Comparison of ENCODE assay signal across 13 cellular contexts in genomic region chr20:50654899-50655298, GRCh38. TPM values are rescaled to one million over a fixed set of nuclear protein-coding genes. Genes with fewer than 3 reads are reported as not detected.
DNase-seq lines count a peak whose midpoint lies in the region; FAIRE-seq and TF ChIP-seq lines count a peak whose summit lies in the region.
"Had no signal": no experiment of that assay in that cellular context is flagged by ENCODE, and none has a peak within 500 bp of the region (broad histone marks: within the 10 kb centered on the region; RNA-seq: fewer than 3 reads in every experiment).

No MANE protein-coding gene starts in this region.

- WGBS in esophagus, 2 donors = 64 to 66% methylated on average over 6 of the region's 6 CpGs
- 76% methylated on average over 6 of the region's 6 CpGs for WGBS in mesenchymal stem cell
- 37 to 38% methylated on average over 6 of the region's 6 CpGs for WGBS in testis, 2 donors

- H2BK15ac ChIP-seq in mesenchymal stem cell (ENCODE audit: low read depth, poor library complexity, severe bottlenecking) = peak overlapping the region; percentile 44

- H3K36me3 ChIP-seq in esophagus (ENCODE audit: control insufficient read depth in 2 of 2, insufficient read depth in 2 of 2, low read length in 1 of 2) (no peaks in the 10 kb centered on the region), mesenchymal stem cell (ENCODE audit: control insufficient read depth in 1 of 2, insufficient read depth in 2 of 2, low read depth in 1 of 2, low read length in 2 of 2) (peaks cover 5 to 22% of the 10 kb centered on the region in 2 experiments), testis (ENCODE audit: low read depth, missing control alignments) (no peaks in the 10 kb centered on the region)

- H3K4me3 ChIP-seq in esophagus (ENCODE audit: low read depth in 1 of 2, low read length in 2 of 2) (no peak overlapping the region), mesenchymal stem cell (ENCODE audit: insufficient read depth in 1 of 2, low read depth in 1 of 2, low read length in 2 of 2) (peak overlapping the region in 1 of 2 experiments; percentile 58), testis (no peak overlapping the region)
- H3K4me3 ChIP-seq: PC-9 had no signal

- peak overlapping the region; percentile 75 to 90 for H3K4ac ChIP-seq in mesenchymal stem cell (ENCODE audit: low read depth in 1 of 2, low read length in 2 of 2)

- H3K79me1 ChIP-seq in mesenchymal stem cell (replicated peaks; ENCODE audit: low read length, poor library complexity, severe bottlenecking) = peaks cover 15% of the 10 kb centered on the region

- H3K4me1 ChIP-seq in esophagus (ENCODE audit: control insufficient read depth in 2 of 2, insufficient read depth in 2 of 2, low read length in 1 of 2) (no peaks in the 10 kb centered on the region), mesenchymal stem cell (ENCODE audit: control insufficient read depth, insufficient read depth, low read depth, low read length) (peaks cover 4% of the 10 kb centered on the region), testis (peaks cover 35% of the 10 kb centered on the region)

- H3K4me3 Mint-ChIP-seq in activated naive CD4-positive, alpha-beta T cell treated with anti-CD3 and anti-CD28 coated beads, Interleukin-2, amount 10 ng/mL, durations not matched to agents 7 days and 5 days = no peak overlapping the region

- no peak overlapping the region for H2BK5ac ChIP-seq in mesenchymal stem cell (ENCODE audit: low read depth, low read length, poor library complexity, severe bottlenecking)

- peak overlapping the region; percentile 75 for H2AK5ac ChIP-seq in mesenchymal stem cell (ENCODE audit: low read length, severe bottlenecking)

- H3K27ac ChIP-seq in esophagus (ENCODE audit: low read depth in 2 of 2, low read length in 1 of 2) (peak overlapping the region; percentile 57), mesenchymal stem cell (ENCODE audit: low read length, poor library complexity, severe bottlenecking) (no peak overlapping the region), testis (peak overlapping the region; percentile 29 to 87)
- H3K27ac ChIP-seq: parathyroid adenoma, PC-9 had no signal

- H4K91ac ChIP-seq in mesenchymal stem cell (ENCODE audit: low read length) = peak overlapping the region; percentile 98

- intact Hi-C loops in testis (cut with DNase I; ENCODE audit: low total_unique reads) = no loop called here

- no peak overlapping the region for H3K27ac Mint-ChIP-seq in activated naive CD4-positive, alpha-beta T cell treated with anti-CD3 and anti-CD28 coated beads, Interleukin-2, amount 10 ng/mL, durations not matched to agents 7 days and 5 days

- H2AFZ ChIP-seq in mesenchymal stem cell (ENCODE audit: low read depth, low read length) = no peak overlapping the region
- H2AFZ ChIP-seq: parathyroid adenoma, PC-9 had no signal

- no peak overlapping the region for H3K23ac ChIP-seq in mesenchymal stem cell (ENCODE audit: low read length in 2 of 2)

- peak overlapping the region; percentile 75 for H2BK120ac ChIP-seq in mesenchymal stem cell (ENCODE audit: low read depth, low read length)

- H3K4me1 Mint-ChIP-seq in activated naive CD4-positive, alpha-beta T cell treated with anti-CD3 and anti-CD28 coated beads, Interleukin-2, amount 10 ng/mL, durations not matched to agents 7 days and 5 days = no peaks in the 10 kb centered on the region

- peak overlapping the region; percentile 91 for H3K9ac ChIP-seq in mesenchymal stem cell (ENCODE audit: low read length)
- H3K9ac ChIP-seq: parathyroid adenoma had no signal

- H3K9me3 Mint-ChIP-seq in activated naive CD4-positive, alpha-beta T cell treated with anti-CD3 and anti-CD28 coated beads, Interleukin-2, amount 10 ng/mL, durations not matched to agents 7 days and 5 days = no peaks in the 10 kb centered on the region

- H3K27me3 Mint-ChIP-seq in activated naive CD4-positive, alpha-beta T cell treated with anti-CD3 and anti-CD28 coated beads, Interleukin-2, amount 10 ng/mL, durations not matched to agents 7 days and 5 days = peaks cover 13% of the 10 kb centered on the region

- H3K36me3 Mint-ChIP-seq in activated naive CD4-positive, alpha-beta T cell treated with anti-CD3 and anti-CD28 coated beads, Interleukin-2, amount 10 ng/mL, durations not matched to agents 7 days and 5 days = no peaks in the 10 kb centered on the region

- H3K27me3 ChIP-seq in esophagus (ENCODE audit: control insufficient read depth in 1 of 2, insufficient read depth in 2 of 2, low read length in 2 of 2) = no peaks in the 10 kb centered on the region
- H3K27me3 ChIP-seq in mesenchymal stem cell (ENCODE audit: control insufficient read depth in 1 of 2, insufficient read depth in 1 of 2, low read length in 2 of 2) = no peaks in the 10 kb centered on the region
- no peaks in the 10 kb centered on the region for H3K27me3 ChIP-seq in testis

- no peak overlapping the region for H3K4me2 ChIP-seq in mesenchymal stem cell (ENCODE audit: low read length, poor library complexity, severe bottlenecking)
- H3K4me2 ChIP-seq: PC-9 had no signal

- DNase-seq in M059J (ENCODE audit: low read depth) (peak; percentile 65), mesenchymal stem cell (no peak), testis (no peak), GM19239 (ENCODE audit: insufficient read length, low spot score) (no peak), COLO668 (lab: John Stamatoyannopoulos, UW; ENCODE audit: unreplicated experiment) (no peak)
- no peak for DNase-seq in stimulated activated CD4-positive, alpha-beta T cell treated with anti-CD3 and anti-CD28 coated beads, Interleukin-4, amount 100 ng/mL, for 1 hour
- no peak for DNase-seq in activated naive CD4-positive, alpha-beta T cell treated with anti-CD3 and anti-CD28 coated beads, Interleukin-2, amount 10 ng/mL, durations not matched to agents 7 days and 5 days
- DNase-seq: activated CD8-positive, alpha-beta memory T cell treated with anti-CD3 and anti-CD28 coated beads, Interleukin-2, amount 50 U/mL, for 4 hours; PC-9 had no signal

- peak overlapping the region; percentile 34 to 97 for H2BK12ac ChIP-seq in mesenchymal stem cell (ENCODE audit: low read length in 2 of 2)

- H3K9me3 ChIP-seq in esophagus (ENCODE audit: control insufficient read depth in 2 of 2, insufficient read depth in 1 of 2, low read depth in 1 of 2, low read length in 1 of 2) = no peaks in the 10 kb centered on the region
- no peaks in the 10 kb centered on the region for H3K9me3 ChIP-seq in mesenchymal stem cell (ENCODE audit: control insufficient read depth, low read length)
- H3K9me3 ChIP-seq in testis = no peaks in the 10 kb centered on the region

- H3K14ac ChIP-seq in mesenchymal stem cell (ENCODE audit: low read length in 2 of 2) = no peak overlapping the region

- no peak for TF ChIP-seq POLR2A in testis (IDR thresholded peaks at IDR 0.05)

- CTCF ChIA-PET in activated naive CD4-positive, alpha-beta T cell treated with anti-CD3 and anti-CD28 coated beads, Interleukin-2, amount 10 ng/mL, durations not matched to agents 7 days and 5 days (lab: Charles Lee) = interaction anchor here (1.2 kb wide), 1 partner anchor 94 kb away, joined by 4 read pairs; no protein-coding TSS in a partner anchor

- FAIRE-seq in GM19239 (lab: Jason Lieb, UNC) = no peak
- FAIRE-seq: urothelium cell line had no signal

- H4K8ac ChIP-seq in mesenchymal stem cell (ENCODE audit: low read length) = peak overlapping the region; percentile 97

- peak overlapping the region; percentile 93 to 99 for H3K18ac ChIP-seq in mesenchymal stem cell (ENCODE audit: low read depth in 1 of 2, low read length in 2 of 2)

- no peak for TF ChIP-seq CTCF in testis (IDR thresholded peaks at IDR 0.05)

RNA-seq across cellular contexts. Expression of gene RIPOR3, which starts 36.4 kb away (rescaled TPM):
- 1.5 and 1.9 TPM in 2 replicates for total RNA-seq in M059J (2014; rRNA removed; shearing (Covaris generic))
- 1 to 10 TPM; 2.6 to 5.2 TPM for polyA plus RNA-seq in esophagus
- polyA plus RNA-seq in mesenchymal stem cell (2013, experiment 1 of 2) = 45.9 TPM
- 43.6 TPM for polyA plus RNA-seq in mesenchymal stem cell (2013, experiment 2 of 2)
- total RNA-seq in testis = 10 to 100 TPM; 22.1 to 26.9 TPM
- polyA plus RNA-seq in testis (ENCODE audit: insufficient read depth, low read depth, low replicate concordance) = 11.3 TPM
- total RNA-seq: LHCN-M2 had no signal
